9 cellular contexts compared by ENCODE assay signal in genomic region chr13:110396913-110397379, GRCh38.
DNase-seq lines count a peak whose midpoint lies in the region; ATAC-seq and TF ChIP-seq lines count a peak whose summit lies in the region.
"Had no signal": no experiment of that assay in that cellular context is flagged by ENCODE, and none has a peak within 500 bp of the region (broad histone marks: within the 10 kb centered on the region; RNA-seq: fewer than 3 reads in every experiment).

No MANE protein-coding gene starts in this region.

- no peak overlapping the region for H3K14ac ChIP-seq in H9 (ENCODE audit: insufficient read depth, low read length)

- H2BK20ac ChIP-seq in H9 (ENCODE audit: low read depth, low read length, poor library complexity, severe bottlenecking) = no peak overlapping the region

- no peaks in the 10 kb centered on the region for H3K36me3 ChIP-seq in left lung
- H3K36me3 ChIP-seq in subcutaneous abdominal adipose tissue (ENCODE audit: control insufficient read depth in 5 of 5, insufficient read depth in 5 of 5, low read length in 5 of 5) = peaks cover 0 to 3% (median 0%) of the 10 kb centered on the region in 5 donors

- no CpG with 5 or more reads among the region's 11 CpGs for WGBS in H9 (ENCODE audit: extremely low coverage, insufficient read length, low lambda C conversion rate)

- H3K4ac ChIP-seq in H9 (ENCODE audit: low read depth, low read length) = no peak overlapping the region

- intact Hi-C loops in left lung (cut with DNase I) = no loop called here

- no peak overlapping the region for H2BK120ac ChIP-seq in H9 (ENCODE audit: low read depth, low read length, poor library complexity, severe bottlenecking)

- no peak overlapping the region for H2BK12ac ChIP-seq in H9 (ENCODE audit: insufficient read length, low read depth, low read length)

- H4K8ac ChIP-seq in H9 (replicated peaks; ENCODE audit: insufficient read length, low read depth, low read length) = no peak overlapping the region

- no peaks in the 10 kb centered on the region for H3K27me3 Mint-ChIP-seq in H9 (ENCODE audit: low read depth)

- DNase-seq in HFF-Myc (ENCODE audit: extremely low read depth, low read depth) (peak; percentile 98), caudate nucleus (lab: John Stamatoyannopoulos, UW) (peak in 3 of 61 donors; percentile 12 to 28 (median 22)), left lung (peak in 1 of 2 donors; percentile 80), NCI-H446 treated with DMSO at 0.1 percent for 48 hours (lab: John Stamatoyannopoulos, UW) (no peak), NCI-H1105 (lab: John Stamatoyannopoulos, UW) (no peak), HuH-7 (ENCODE audit: low spot score) (no peak), H9 (no peak)
- DNase-seq: activated CD8-positive, alpha-beta memory T cell treated with anti-CD3 and anti-CD28 coated beads, Interleukin-2, amount 50 U/mL, for 48 hours had no signal

- H3K79me1 ChIP-seq in H9 (ENCODE audit: insufficient read depth, low read depth, low read length, poor library complexity, severe bottlenecking) = no peaks in the 10 kb centered on the region

- H4K5ac ChIP-seq in H9 (ENCODE audit: insufficient read length, low read depth, low read length) = no peak overlapping the region

- H3K9me3 ChIP-seq in left lung (no peaks in the 10 kb centered on the region), subcutaneous abdominal adipose tissue (ENCODE audit: control insufficient read depth in 5 of 5, low read length in 5 of 5) (no peaks in the 10 kb centered on the region), H9 (ENCODE audit: control insufficient read depth, low read depth, low read length) (no peaks in the 10 kb centered on the region)

- H4K91ac ChIP-seq in H9 (ENCODE audit: insufficient read length, low read depth, low read length) = no peak overlapping the region

- no peaks in the 10 kb centered on the region for H3K9me3 Mint-ChIP-seq in H9

- H3K79me2 ChIP-seq in H9 (ENCODE audit: insufficient read depth, low read length) = no peaks in the 10 kb centered on the region

- H2BK15ac ChIP-seq in H9 (ENCODE audit: low read depth, low read length) = no peak overlapping the region

- peak; percentile 91 for ATAC-seq in left lung

- H3K56ac ChIP-seq in H9 (ENCODE audit: insufficient read length, low read depth, low read length) = no peak overlapping the region

- H3K4me3 Mint-ChIP-seq in H9 = no peak overlapping the region

- no peak overlapping the region for H2AFZ ChIP-seq in H9 (ENCODE audit: low read length)

- H3T11ph ChIP-seq in H9 (ENCODE audit: low read length) = no peak overlapping the region

- no peak overlapping the region; a peak in 1 of 7 replicates for H3K27ac Mint-ChIP-seq in H9

- peak overlapping the region in 3 of 5 donors; percentile 47 to 83 (median 61) for H3K9ac ChIP-seq in subcutaneous abdominal adipose tissue (ENCODE audit: low read length in 5 of 5)
- no peak overlapping the region for H3K9ac ChIP-seq in H9 (ENCODE audit: extremely low read depth, insufficient read length, low read length)

- H3K23me2 ChIP-seq in H9 (ENCODE audit: insufficient read length, low read depth, low read length, poor library complexity, severe bottlenecking) = no peaks in the 10 kb centered on the region

- H3K4me1 Mint-ChIP-seq in H9 = peaks cover 8 to 11% of the 10 kb centered on the region in 2 experiments

- H3K27ac ChIP-seq in caudate nucleus (ENCODE audit: low read depth, low read length) = peak overlapping the region; percentile 72
- H3K27ac ChIP-seq in left lung = peak overlapping the region; percentile 51 to 71
- peak overlapping the region; percentile 97 for H3K27ac ChIP-seq in subcutaneous abdominal adipose tissue (ENCODE audit: low read depth, low read length)
- no peak overlapping the region for H3K27ac ChIP-seq in H9 (ENCODE audit: insufficient read length, low read depth, low read length)

- H2BK5ac ChIP-seq in H9 (ENCODE audit: insufficient read length, low read length) = no peak overlapping the region

- H3K4me3 ChIP-seq in HFF-Myc (replicated peaks; ENCODE audit: low read depth, low read length) (peak overlapping the region; percentile 20), left lung (no peak overlapping the region), subcutaneous abdominal adipose tissue (ENCODE audit: low read depth in 1 of 5, low read length in 5 of 5) (peak overlapping the region in 3 of 5 donors; percentile 8 to 40 (median 33))

- H3K4me1 ChIP-seq in left lung = peaks cover 5 to 6% of the 10 kb centered on the region in 2 donors
- peaks cover 15 to 81% (median 75%) of the 10 kb centered on the region in 5 donors for H3K4me1 ChIP-seq in subcutaneous abdominal adipose tissue (ENCODE audit: control insufficient read depth in 5 of 5, insufficient read depth in 5 of 5, low read length in 5 of 5)
- no peaks in the 10 kb centered on the region for H3K4me1 ChIP-seq in H9 (ENCODE audit: insufficient read depth, low read length)

- H3K18ac ChIP-seq in H9 (ENCODE audit: insufficient read length, low read depth, low read length) = no peak overlapping the region

- TF ChIP-seq CTCF in HFF-Myc (IDR thresholded peaks at IDR 0.05; ENCODE audit: low read depth, low read length, missing control alignments) = no peak
- no peak for TF ChIP-seq CTCF in left lung (IDR thresholded peaks at IDR 0.05)
- no peak for TF ChIP-seq CTCF in H9 (conservative IDR thresholded peaks at IDR 0.05)

- no peak overlapping the region for H2AK5ac ChIP-seq in H9 (ENCODE audit: insufficient read length, low read length)

- H3K27me3 ChIP-seq in left lung (peaks cover 0 to 12% of the 10 kb centered on the region in 2 donors), subcutaneous abdominal adipose tissue (ENCODE audit: control insufficient read depth in 5 of 5, insufficient read depth in 4 of 5, low read length in 5 of 5) (no peaks in the 10 kb centered on the region), H9 (ENCODE audit: insufficient read depth, low read length) (no peaks in the 10 kb centered on the region)

- no peaks in the 10 kb centered on the region for H4K20me1 ChIP-seq in H9 (ENCODE audit: control insufficient read depth, insufficient read depth, insufficient read length)

- peaks cover 0 to 2% (median under 1%) of the 10 kb centered on the region in 3 experiments; a peak in 3 of 7 replicates for H3K36me3 Mint-ChIP-seq in H9 (ENCODE audit: insufficient read depth in 1 of 3, low read depth in 3 of 3)

- no peak overlapping the region for H3K4me2 ChIP-seq in H9 (ENCODE audit: insufficient read depth, insufficient read length, low read length)

- no peak overlapping the region for H3K23ac ChIP-seq in H9 (ENCODE audit: insufficient read length, low read depth, low read length)

Comparison
In these comparisons a context has a peak if more than half of its experiments do, and no peak if none do; other contexts are left out.
1. H3K4me3 ChIP-seq: peak in HFF-Myc (single experiment) and subcutaneous abdominal adipose tissue (3 of 5); none in left lung (0 of 2).